In the genomic region with DNA sequence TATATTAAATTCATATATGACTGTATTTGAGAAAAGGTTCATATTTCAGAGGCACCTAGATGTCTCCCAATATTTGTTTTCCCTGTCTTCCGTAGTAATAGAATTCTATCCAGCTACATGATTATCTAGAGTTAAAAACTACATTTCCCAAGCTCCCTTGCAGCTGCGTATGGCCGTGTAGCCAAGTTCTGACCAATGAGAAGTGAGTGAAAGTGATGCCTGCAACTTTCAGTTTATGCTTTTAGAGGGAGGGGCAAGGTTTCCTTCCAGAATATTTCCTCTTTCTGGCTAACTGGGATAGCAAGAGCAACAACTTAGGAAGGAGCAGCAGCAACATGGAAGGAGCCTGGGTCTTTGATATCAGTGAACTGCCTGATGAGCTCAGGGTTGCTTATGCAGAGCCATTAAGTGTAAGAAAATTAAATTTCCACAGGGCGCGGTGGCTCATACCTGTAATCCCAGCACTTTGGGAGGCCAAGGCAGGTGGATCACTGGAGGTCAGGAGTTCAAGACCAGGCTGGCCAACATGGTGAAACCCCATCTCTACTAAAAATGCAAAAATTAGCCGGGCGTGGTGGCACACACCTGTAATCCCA, we compare ENCODE assay signal across 1 cellular context.
TF ChIP-seq lines count a peak whose summit lies in the region.

No MANE protein-coding gene starts in this region.

TF ChIP-seq in GM23338, 12 proteins besides CTCF, POLR2A, EP300 and RAD21:
- TF ChIP-seq, protein P1, sequence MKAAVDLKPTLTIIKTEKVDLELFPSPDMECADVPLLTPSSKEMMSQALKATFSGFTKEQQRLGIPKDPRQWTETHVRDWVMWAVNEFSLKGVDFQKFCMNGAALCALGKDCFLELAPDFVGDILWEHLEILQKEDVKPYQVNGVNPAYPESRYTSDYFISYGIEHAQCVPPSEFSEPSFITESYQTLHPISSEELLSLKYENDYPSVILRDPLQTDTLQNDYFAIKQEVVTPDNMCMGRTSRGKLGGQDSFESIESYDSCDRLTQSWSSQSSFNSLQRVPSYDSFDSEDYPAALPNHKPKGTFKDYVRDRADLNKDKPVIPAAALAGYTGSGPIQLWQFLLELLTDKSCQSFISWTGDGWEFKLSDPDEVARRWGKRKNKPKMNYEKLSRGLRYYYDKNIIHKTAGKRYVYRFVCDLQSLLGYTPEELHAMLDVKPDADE (IDR thresholded peaks at IDR 0.05) = peak; percentile 73
- TF ChIP-seq CREB1 (CRISPR knock-in tag; IDR thresholded peaks at IDR 0.05; ENCODE audit: low read depth) = peak; percentile 88
- no peak for TF ChIP-seq EZH2phosphoT487 (IDR thresholded peaks at IDR 0.05; ENCODE audit: unreplicated experiment)
